In the genomic region with DNA sequence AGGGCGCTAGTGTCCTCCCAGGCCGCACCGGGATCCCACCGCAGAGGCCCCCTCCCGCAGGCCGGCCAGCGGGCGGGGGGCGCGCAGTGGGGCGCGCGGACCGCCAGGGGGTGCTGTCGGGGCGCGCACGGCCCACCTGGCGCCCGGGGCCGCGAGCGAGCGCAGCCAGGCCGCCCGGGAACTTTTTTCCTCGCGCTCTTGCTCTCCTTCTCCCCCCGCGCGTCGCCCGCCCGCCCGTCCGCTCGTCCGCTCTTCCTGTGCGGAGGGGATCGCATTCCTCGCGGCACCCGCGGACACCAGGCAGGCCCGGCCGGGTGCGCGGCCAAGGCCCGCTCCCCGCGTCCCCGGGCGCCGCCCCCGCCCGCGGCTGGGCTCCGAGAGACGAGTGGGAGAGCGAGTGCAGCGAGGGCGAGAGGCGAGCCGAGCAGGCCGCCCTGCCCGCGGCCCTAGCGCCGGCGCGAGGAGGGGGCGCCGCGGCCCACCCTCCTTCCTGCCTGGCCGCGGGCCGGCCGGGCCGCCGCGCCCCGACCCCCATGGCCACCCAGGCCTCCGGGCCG, we compare ENCODE assay signal across 8 cellular contexts. TPM values are rescaled to one million over a fixed set of nuclear protein-coding genes. Genes with fewer than 3 reads are reported as not detected.
A peak's percentile ranks its signal among the peaks of the same experiment; 100 is the strongest.
DNase-seq lines count a peak whose midpoint lies in the region; ATAC-seq, FAIRE-seq and TF ChIP-seq lines count a peak whose summit lies in the region.

A gene with protein sequence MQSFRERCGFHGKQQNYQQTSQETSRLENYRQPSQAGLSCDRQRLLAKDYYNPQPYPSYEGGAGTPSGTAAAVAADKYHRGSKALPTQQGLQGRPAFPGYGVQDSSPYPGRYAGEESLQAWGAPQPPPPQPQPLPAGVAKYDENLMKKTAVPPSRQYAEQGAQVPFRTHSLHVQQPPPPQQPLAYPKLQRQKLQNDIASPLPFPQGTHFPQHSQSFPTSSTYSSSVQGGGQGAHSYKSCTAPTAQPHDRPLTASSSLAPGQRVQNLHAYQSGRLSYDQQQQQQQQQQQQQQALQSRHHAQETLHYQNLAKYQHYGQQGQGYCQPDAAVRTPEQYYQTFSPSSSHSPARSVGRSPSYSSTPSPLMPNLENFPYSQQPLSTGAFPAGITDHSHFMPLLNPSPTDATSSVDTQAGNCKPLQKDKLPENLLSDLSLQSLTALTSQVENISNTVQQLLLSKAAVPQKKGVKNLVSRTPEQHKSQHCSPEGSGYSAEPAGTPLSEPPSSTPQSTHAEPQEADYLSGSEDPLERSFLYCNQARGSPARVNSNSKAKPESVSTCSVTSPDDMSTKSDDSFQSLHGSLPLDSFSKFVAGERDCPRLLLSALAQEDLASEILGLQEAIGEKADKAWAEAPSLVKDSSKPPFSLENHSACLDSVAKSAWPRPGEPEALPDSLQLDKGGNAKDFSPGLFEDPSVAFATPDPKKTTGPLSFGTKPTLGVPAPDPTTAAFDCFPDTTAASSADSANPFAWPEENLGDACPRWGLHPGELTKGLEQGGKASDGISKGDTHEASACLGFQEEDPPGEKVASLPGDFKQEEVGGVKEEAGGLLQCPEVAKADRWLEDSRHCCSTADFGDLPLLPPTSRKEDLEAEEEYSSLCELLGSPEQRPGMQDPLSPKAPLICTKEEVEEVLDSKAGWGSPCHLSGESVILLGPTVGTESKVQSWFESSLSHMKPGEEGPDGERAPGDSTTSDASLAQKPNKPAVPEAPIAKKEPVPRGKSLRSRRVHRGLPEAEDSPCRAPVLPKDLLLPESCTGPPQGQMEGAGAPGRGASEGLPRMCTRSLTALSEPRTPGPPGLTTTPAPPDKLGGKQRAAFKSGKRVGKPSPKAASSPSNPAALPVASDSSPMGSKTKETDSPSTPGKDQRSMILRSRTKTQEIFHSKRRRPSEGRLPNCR (N-terminal part only) (plus strand): TSS at position 272 of the 557 bp plus-strand sequence. CDS start 111,491 bp downstream, outside the sequence.

- H3K36me3 ChIP-seq in ES-I3 (ENCODE audit: insufficient read depth, low read length) (no peaks in the 10 kb centered on the region), heart left ventricle (no peaks in the 10 kb centered on the region), trophoblast cell (ENCODE audit: control insufficient read depth in 1 of 2, insufficient read depth in 2 of 2, low read length in 2 of 2) (no peaks in the 10 kb centered on the region), upper lobe of right lung (no peaks in the 10 kb centered on the region)

- peak within 1 kb of the TSS; percentile 99 for H4K91ac ChIP-seq in trophoblast cell (ENCODE audit: low read depth, low read length)

- H3K9me3 ChIP-seq in ES-I3 (ENCODE audit: control insufficient read depth, insufficient read depth, low read length) (no peaks in the 10 kb centered on the region), heart left ventricle (no peaks in the 10 kb centered on the region), trophoblast cell (ENCODE audit: insufficient read depth, low read depth, low read length) (no peaks in the 10 kb centered on the region), upper lobe of right lung (no peaks in the 10 kb centered on the region)

- H3K23ac ChIP-seq in trophoblast cell (ENCODE audit: low read length): no peak within 1 kb of the TSS

- H4K8ac ChIP-seq in trophoblast cell (ENCODE audit: low read depth, low read length): peak within 1 kb of the TSS; percentile 94

- DNase-seq in H54 (ENCODE audit: insufficient read length, low spot score) (peak; percentile 93), NCI-H1048 (lab: John Stamatoyannopoulos, UW) (peak; percentile 47), T-cell (peak in 33 of 34 experiments; percentile 44 to 77 (median 64)), heart left ventricle (peak; percentile 86 to 88 (median 87)), trophoblast cell (peak; percentile 39 to 70), upper lobe of right lung (peak; percentile 91)

- H3K9me3 Mint-ChIP-seq in T-cell: no peaks in the 10 kb centered on the region

- intact Hi-C loops in heart left ventricle (cut with DNase I) (loop anchor here (1.0 to 10.0 kb wide), 22 partner anchors 44 to 356 kb away; partner anchors contain the start of genes ATPAF2 (in 2 of the 10) and GID4 (in 2 of the 10)), upper lobe of right lung (cut with DNase I) (loop anchor here (10.0 kb wide), 1 partner anchor 184 kb away; no protein-coding TSS in a partner anchor)

- H3K4me1 ChIP-seq in ES-I3 (ENCODE audit: insufficient read depth, low read length) (peaks cover 20% of the 10 kb centered on the region), heart left ventricle (peaks cover 15 to 45% (median 32%) of the 10 kb centered on the region in 12 donors), trophoblast cell (ENCODE audit: control insufficient read depth in 1 of 2, insufficient read depth in 2 of 2, low read length in 2 of 2) (peaks cover 20 to 25% of the 10 kb centered on the region in 2 experiments), upper lobe of right lung (peaks cover 29% of the 10 kb centered on the region)

- 0% methylated on average over 34 to 84 of the region's 84 CpGs for WGBS in adipose tissue, 3 donors
- WGBS in heart left ventricle, 4 donors: 0 to 1% (median 1%) methylated on average over 9 to 84 of the region's 84 CpGs
- no CpG with 5 or more reads among the region's 84 CpGs for WGBS in trophoblast cell (ENCODE audit: extremely low coverage, insufficient coverage, insufficient read length)

- H3K27ac Mint-ChIP-seq in T-cell: peak within 1 kb of the TSS in 1 of 2 donors; percentile 52

- peaks cover 27% of the 10 kb centered on the region for H3K79me1 ChIP-seq in trophoblast cell (ENCODE audit: low read length)

- H3K27me3 Mint-ChIP-seq in T-cell: no peaks in the 10 kb centered on the region

- peak within 1 kb of the TSS; percentile 91 for H2AFZ ChIP-seq in trophoblast cell (ENCODE audit: insufficient read depth, low read length, poor library complexity)

- CTCF ChIA-PET in T-cell (lab: Charles Lee): interaction anchor here (0.8 to 1.2 kb wide), 7 partner anchors 10 to 238 kb away, joined by 3 to 5 read pairs (median 3); no protein-coding TSS in a partner anchor

- peak within 1 kb of the TSS; percentile 99 for H3K18ac ChIP-seq in trophoblast cell (ENCODE audit: low read length)

- TF ChIP-seq CTCF in heart left ventricle (IDR thresholded peaks at IDR 0.05) (peak; percentile 29 to 98 (median 82)), upper lobe of right lung (IDR thresholded peaks at IDR 0.05) (peak; percentile 55)

- ATAC-seq in T-cell (replicated peaks in 1 of 4) (peak; percentile 71 to 83 (median 78)), heart left ventricle (peak; percentile 27 to 73 (median 66)), upper lobe of right lung (peak; percentile 85)

- H3K9ac ChIP-seq in ES-I3 (ENCODE audit: low read depth, low read length) (peak within 1 kb of the TSS; percentile 83), trophoblast cell (ENCODE audit: low read length) (peak within 1 kb of the TSS; percentile 89)

- H3K4me3 Mint-ChIP-seq in T-cell: peak within 1 kb of the TSS; percentile 81 to 83 (median 81)

- peak within 1 kb of the TSS; percentile 96 for H2BK120ac ChIP-seq in trophoblast cell (ENCODE audit: insufficient read depth, low read length, poor library complexity)

- H3K27me3 ChIP-seq in heart left ventricle (no peaks in the 10 kb centered on the region), trophoblast cell (ENCODE audit: insufficient read depth, low read length) (no peaks in the 10 kb centered on the region), upper lobe of right lung (no peaks in the 10 kb centered on the region)

- FAIRE-seq in H54 (lab: Jason Lieb, UNC): no peak

- peak within 1 kb of the TSS; percentile 72 for H2BK12ac ChIP-seq in trophoblast cell (ENCODE audit: low read length)

- peak within 1 kb of the TSS; percentile 68 to 96 (median 81) for H3K4me3 ChIP-seq in heart left ventricle
- H3K4me3 ChIP-seq in trophoblast cell (ENCODE audit: low read depth, low read length): peak within 1 kb of the TSS; percentile 80
- H3K4me3 ChIP-seq in upper lobe of right lung: peak within 1 kb of the TSS; percentile 70

- H3K36me3 Mint-ChIP-seq in T-cell: no peaks in the 10 kb centered on the region

- H3K14ac ChIP-seq in trophoblast cell (ENCODE audit: low read length): peak within 1 kb of the TSS; percentile 99

- H2BK5ac ChIP-seq in trophoblast cell (ENCODE audit: low read depth, low read length, poor library complexity): peak within 1 kb of the TSS; percentile 96

- peaks cover 34 to 46% (median 38%) of the 10 kb centered on the region in 3 donors for H3K4me1 Mint-ChIP-seq in T-cell

- peaks cover 25% of the 10 kb centered on the region for H3K79me2 ChIP-seq in trophoblast cell (ENCODE audit: control insufficient read depth, insufficient read depth, low read length, poor library complexity)

- POLR2A ChIA-PET in T-cell (lab: Charles Lee): no interaction called here

- peak within 1 kb of the TSS; percentile 72 for H3K4me2 ChIP-seq in trophoblast cell (ENCODE audit: low read length)

- peak within 1 kb of the TSS; percentile 99 for H2AK5ac ChIP-seq in trophoblast cell (ENCODE audit: low read length)

- H3K27ac ChIP-seq in adipose tissue (ENCODE audit: low read depth, low read length) (peak within 1 kb of the TSS; percentile 53), heart left ventricle (peak within 1 kb of the TSS; percentile 90 to 97 (median 96)), trophoblast cell (ENCODE audit: low read depth, low read length) (peak within 1 kb of the TSS; percentile 84), upper lobe of right lung (peak within 1 kb of the TSS; percentile 91)

- peak within 1 kb of the TSS; percentile 98 for H4K12ac ChIP-seq in trophoblast cell (ENCODE audit: low read depth, low read length)

- peak within 1 kb of the TSS; percentile 99 for H3K4ac ChIP-seq in trophoblast cell (ENCODE audit: low read depth, low read length)

- TF ChIP-seq POLR2A in H54 (IDR thresholded peaks at IDR 0.05; ENCODE audit: low read depth, low read length) (peak; percentile 48), heart left ventricle (IDR thresholded peaks at IDR 0.05) (no peak)

RNA-seq across cellular contexts. Expression of the gene that starts here (rescaled TPM):
- total RNA-seq in T-cell: 10 to 100 TPM; 20.1 to 31.2 (median 24.5) TPM
- polyA plus RNA-seq in adipose tissue: 1 to 10 TPM; 4.5 to 9.3 (median 6.4) TPM
- total RNA-seq in heart left ventricle: 10 to 100 TPM; 15.1 to 37.2 (median 20.8) TPM
- polyA plus RNA-seq in heart left ventricle: 10 to 100 TPM; 17.2 to 23.0 TPM
- 16.7 and 17.4 TPM in 2 replicates for polyA plus RNA-seq in trophoblast cell (2013)
- 38.1 TPM for total RNA-seq in upper lobe of right lung

Comparison
In these comparisons a context has a peak if more than half of its experiments do, and no peak if none do; other contexts are left out.
1. Peak in every context shown above with its lines: DNase-seq, ATAC-seq, H3K4me3 ChIP-seq and H3K27ac ChIP-seq.